Comparison of ENCODE assay signal across 11 cellular contexts in the genomic region with DNA sequence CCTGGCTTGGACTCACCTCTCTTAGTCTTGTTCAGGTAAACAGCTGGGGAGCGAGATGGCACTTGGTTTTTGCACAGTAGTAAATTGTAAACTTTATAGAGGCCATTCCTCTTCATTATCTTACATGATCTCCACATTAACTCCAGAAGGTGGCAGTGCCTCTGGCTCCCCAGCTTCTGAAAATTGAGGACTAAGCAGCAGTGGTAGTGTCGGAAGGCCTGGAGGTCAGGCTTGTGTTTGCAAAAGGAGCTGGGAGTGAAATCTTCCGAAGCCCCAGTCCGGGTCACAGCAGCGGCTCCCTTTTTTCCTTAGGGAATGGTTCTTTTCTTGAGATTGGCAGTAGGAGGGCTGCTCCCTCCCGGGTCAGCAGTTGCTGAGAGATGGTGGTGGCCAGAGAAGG.
DNase-seq lines count a peak whose midpoint lies in the region; ATAC-seq, FAIRE-seq and TF ChIP-seq lines count a peak whose summit lies in the region.
"Had no signal": no experiment of that assay in that cellular context is flagged by ENCODE, and none has a peak within 500 bp of the region (broad histone marks: within the 10 kb centered on the region; RNA-seq: fewer than 3 reads in every experiment).

No MANE protein-coding gene starts in this region.

- H4K20me1 ChIP-seq in GM23338 (replicated peaks; ENCODE audit: insufficient read depth) = no peaks in the 10 kb centered on the region

- 0 out of 2 replicates have a peak overlapping the region, but pooled peaks have one; percentile 3 for H3K4me2 ChIP-seq in GM23338
- peak overlapping the region; percentile 18 for H3K4me2 ChIP-seq in skeletal muscle satellite cell (ENCODE audit: low read length)

- 91 to 94% (median 91%) methylated on average over 6 of the region's 6 CpGs for WGBS in ovary, 3 donors

- intact Hi-C loops in ovary (cut with DNase I) = loop anchor here in 1 of 4 donors (10.0 kb wide), 1 partner anchor 80 kb away; no protein-coding TSS in a partner anchor

- ATAC-seq in GM23338 (peak; percentile 63), GM18517 (IDR thresholded peaks at IDR 0.05; ENCODE audit: unreplicated experiment) (no peak)

- no peaks in the 10 kb centered on the region for H3K9me3 Mint-ChIP-seq in GM23338
- H3K9me3 Mint-ChIP-seq: naive B cell had no signal

- FAIRE-seq in GM12892 (lab: Jason Lieb, UNC) = no peak
- FAIRE-seq: GM19239 had no signal

- no peaks in the 10 kb centered on the region for H3K27me3 ChIP-seq in GM23338 (ENCODE audit: insufficient read depth)
- H3K27me3 ChIP-seq in iPS-20b (ENCODE audit: insufficient read depth, low read length) = no peaks in the 10 kb centered on the region
- no peaks in the 10 kb centered on the region for H3K27me3 ChIP-seq in skeletal muscle satellite cell (ENCODE audit: control insufficient read depth, insufficient read depth, low read length)
- no peaks in the 10 kb centered on the region for H3K27me3 ChIP-seq in ovary

- no peaks in the 10 kb centered on the region for H3K9me3 ChIP-seq in SK-N-MC (ENCODE audit: low read depth, low read length)
- H3K9me3 ChIP-seq in iPS-20b (ENCODE audit: insufficient read depth, low read depth, low read length) = no peaks in the 10 kb centered on the region
- no peaks in the 10 kb centered on the region for H3K9me3 ChIP-seq in skeletal muscle satellite cell (replicated peaks; ENCODE audit: low read length)
- no peaks in the 10 kb centered on the region for H3K9me3 ChIP-seq in ovary

- no peak overlapping the region for H3K4me3 Mint-ChIP-seq in GM23338

- no peaks in the 10 kb centered on the region for H3K9me2 ChIP-seq in GM23338 (ENCODE audit: insufficient read depth)

- H3K4me1 Mint-ChIP-seq in GM23338 = peaks cover 43% of the 10 kb centered on the region
- H3K4me1 Mint-ChIP-seq: naive B cell had no signal

- H3K27ac ChIP-seq in GM23338 (ENCODE audit: low read depth) = peak overlapping the region; percentile 72
- peak overlapping the region; percentile 80 for H3K27ac ChIP-seq in SK-N-MC
- H3K27ac ChIP-seq in iPS-20b (ENCODE audit: low read length) = no peak overlapping the region
- H3K27ac ChIP-seq in ovary = no peak overlapping the region

- TF ChIP-seq EP300 in ovary (IDR thresholded peaks at IDR 0.05) = no peak

- DNase-seq in GM23338 (ENCODE audit: low spot score) (peak; percentile 39), SK-N-MC (ENCODE audit: low read depth, low spot score) (no peak), DMS153 treated with DMSO at 0.1 percent for 48 hours (lab: John Stamatoyannopoulos, UW; ENCODE audit: unreplicated experiment) (no peak), GM12892 (ENCODE audit: insufficient read length) (no peak), ovary (no peak)
- DNase-seq: activated naive CD4-positive, alpha-beta T cell; naive B cell had no signal

- peaks cover 97% of the 10 kb centered on the region for H3K79me2 ChIP-seq in GM23338 (replicated peaks; ENCODE audit: insufficient read depth)

- peaks cover 12% of the 10 kb centered on the region for H3K27me3 Mint-ChIP-seq in GM23338 (ENCODE audit: insufficient read depth, low read depth, poor library complexity)

- no peaks in the 10 kb centered on the region for H3F3A ChIP-seq in GM23338 (replicated peaks; ENCODE audit: low read depth)

- peaks cover 27% of the 10 kb centered on the region; the same call in 2 of the 3 replicates for H3K36me3 Mint-ChIP-seq in GM23338 (ENCODE audit: low read depth)

- no peak overlapping the region for H2AFZ ChIP-seq in GM23338

- H3K36me3 ChIP-seq in GM23338 (ENCODE audit: insufficient read depth) = no peaks in the 10 kb centered on the region
- peaks cover 5% of the 10 kb centered on the region for H3K36me3 ChIP-seq in SK-N-MC (ENCODE audit: insufficient read depth, low read length)
- H3K36me3 ChIP-seq in iPS-20b (ENCODE audit: insufficient read depth, low read depth, low read length) = peaks cover 6% of the 10 kb centered on the region; the same call in 1 of the 2 replicates
- H3K36me3 ChIP-seq in skeletal muscle satellite cell (ENCODE audit: insufficient read depth, low read length) = peaks cover 24% of the 10 kb centered on the region
- H3K36me3 ChIP-seq in ovary = no peaks in the 10 kb centered on the region

- no peak overlapping the region for H3K4me3 ChIP-seq in GM23338
- no peak overlapping the region for H3K4me3 ChIP-seq in SK-N-MC
- no peak overlapping the region for H3K4me3 ChIP-seq in iPS-20b (ENCODE audit: low read length)
- no peak overlapping the region for H3K4me3 ChIP-seq in skeletal muscle satellite cell (ENCODE audit: low read length)
- no peak overlapping the region for H3K4me3 ChIP-seq in ovary

- H3K9ac ChIP-seq in SK-N-MC (ENCODE audit: insufficient read length) (no peak overlapping the region), iPS-20b (ENCODE audit: low read depth, low read length) (peak overlapping the region; percentile 40; the same call in 1 of the 2 replicates), skeletal muscle satellite cell (ENCODE audit: low read depth, low read length) (peak overlapping the region; percentile 3)

- TF ChIP-seq POLR2A in GM12892 (IDR thresholded peaks at IDR 0.05; ENCODE audit: low read depth, low read length) (no peak), ovary (IDR thresholded peaks at IDR 0.05) (no peak)

- TF ChIP-seq CTCF in GM23338 (conservative IDR thresholded peaks at IDR 0.05; ENCODE audit: low read depth in 2 of 2) = peak in 1 of 2 experiments; percentile 48; a peak in 3 of 4 replicates
- no peak for TF ChIP-seq CTCF in ovary (IDR thresholded peaks at IDR 0.05)

- peak overlapping the region; percentile 94 for H3K27ac Mint-ChIP-seq in GM23338

- H3K4me1 ChIP-seq in GM23338 (ENCODE audit: insufficient read depth) (peaks cover 39% of the 10 kb centered on the region), iPS-20b (ENCODE audit: insufficient read depth, low read length) (peaks cover 21% of the 10 kb centered on the region; the same call in 1 of the 2 replicates), skeletal muscle satellite cell (ENCODE audit: control insufficient read depth, insufficient read depth, low read length) (peaks cover 49% of the 10 kb centered on the region), ovary (ENCODE audit: insufficient read depth) (peaks cover 21% of the 10 kb centered on the region)

TF ChIP-seq in GM23338, 12 proteins besides CTCF, POLR2A, EP300 and RAD21 (continues in another document):
- TF ChIP-seq, protein P1, sequence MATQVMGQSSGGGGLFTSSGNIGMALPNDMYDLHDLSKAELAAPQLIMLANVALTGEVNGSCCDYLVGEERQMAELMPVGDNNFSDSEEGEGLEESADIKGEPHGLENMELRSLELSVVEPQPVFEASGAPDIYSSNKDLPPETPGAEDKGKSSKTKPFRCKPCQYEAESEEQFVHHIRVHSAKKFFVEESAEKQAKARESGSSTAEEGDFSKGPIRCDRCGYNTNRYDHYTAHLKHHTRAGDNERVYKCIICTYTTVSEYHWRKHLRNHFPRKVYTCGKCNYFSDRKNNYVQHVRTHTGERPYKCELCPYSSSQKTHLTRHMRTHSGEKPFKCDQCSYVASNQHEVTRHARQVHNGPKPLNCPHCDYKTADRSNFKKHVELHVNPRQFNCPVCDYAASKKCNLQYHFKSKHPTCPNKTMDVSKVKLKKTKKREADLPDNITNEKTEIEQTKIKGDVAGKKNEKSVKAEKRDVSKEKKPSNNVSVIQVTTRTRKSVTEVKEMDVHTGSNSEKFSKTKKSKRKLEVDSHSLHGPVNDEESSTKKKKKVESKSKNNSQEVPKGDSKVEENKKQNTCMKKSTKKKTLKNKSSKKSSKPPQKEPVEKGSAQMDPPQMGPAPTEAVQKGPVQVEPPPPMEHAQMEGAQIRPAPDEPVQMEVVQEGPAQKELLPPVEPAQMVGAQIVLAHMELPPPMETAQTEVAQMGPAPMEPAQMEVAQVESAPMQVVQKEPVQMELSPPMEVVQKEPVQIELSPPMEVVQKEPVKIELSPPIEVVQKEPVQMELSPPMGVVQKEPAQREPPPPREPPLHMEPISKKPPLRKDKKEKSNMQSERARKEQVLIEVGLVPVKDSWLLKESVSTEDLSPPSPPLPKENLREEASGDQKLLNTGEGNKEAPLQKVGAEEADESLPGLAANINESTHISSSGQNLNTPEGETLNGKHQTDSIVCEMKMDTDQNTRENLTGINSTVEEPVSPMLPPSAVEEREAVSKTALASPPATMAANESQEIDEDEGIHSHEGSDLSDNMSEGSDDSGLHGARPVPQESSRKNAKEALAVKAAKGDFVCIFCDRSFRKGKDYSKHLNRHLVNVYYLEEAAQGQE (IDR thresholded peaks at IDR 0.05; ENCODE audit: unreplicated experiment) = no peak
- no peak for TF ChIP-seq CREB1 (CRISPR knock-in tag; IDR thresholded peaks at IDR 0.05; ENCODE audit: low read depth)
- no peak for TF ChIP-seq EZH2 (IDR thresholded peaks at IDR 0.05; ENCODE audit: low read depth, unreplicated experiment)
- TF ChIP-seq EZH2phosphoT487 (IDR thresholded peaks at IDR 0.05; ENCODE audit: unreplicated experiment) = no peak

Comparison
In these comparisons a context has a peak if more than half of its experiments do, and no peak if none do; other contexts are left out.
1. H3K27ac ChIP-seq: peak in GM23338 (single experiment) and SK-N-MC (single experiment); none in iPS-20b (single experiment) and ovary (0 of 2).